ENCODE assay signal across 24 cellular contexts in the genomic region with DNA sequence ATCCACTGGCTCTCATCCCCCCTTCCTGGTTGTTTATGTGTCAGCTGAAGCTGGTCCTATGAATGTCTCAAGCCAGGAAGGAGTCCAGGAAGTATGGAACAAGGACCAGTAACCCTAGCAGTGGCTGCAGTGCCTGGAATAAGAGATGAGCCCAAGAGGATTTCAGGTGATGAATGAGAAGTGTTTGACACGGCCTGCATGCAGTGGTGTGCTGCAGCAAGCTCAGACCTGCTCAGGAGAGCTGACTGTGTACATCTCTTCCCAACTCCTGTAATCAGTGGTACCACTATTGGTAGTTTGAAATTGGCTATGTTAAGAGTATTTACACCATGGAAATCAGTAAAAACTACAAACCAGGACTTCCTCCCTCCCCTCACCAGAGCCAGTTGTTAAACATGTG.
A peak's percentile ranks its signal among the peaks of the same experiment; 100 is the strongest.
DNase-seq lines count a peak whose midpoint lies in the region; ATAC-seq and TF ChIP-seq lines count a peak whose summit lies in the region.
"Had no signal": no experiment of that assay in that cellular context is flagged by ENCODE, and none has a peak within 500 bp of the region (broad histone marks: within the 10 kb centered on the region; RNA-seq: fewer than 3 reads in every experiment).

No MANE protein-coding gene starts in this region.

- dilution Hi-C loops in mammary epithelial cell (cut with HindIII; ENCODE audit: low sequenced_read_pairs) = no loop called here

- CTCF ChIA-PET in mammary epithelial cell (lab: Charles Lee; ENCODE audit: low non-redundant PET) (no interaction called here), MCF 10A (lab: Yijun Ruan, JAX) (no interaction called here)

- H3K27ac Mint-ChIP-seq in MCF 10A (ENCODE audit: low read depth, unreplicated experiment) = no peak overlapping the region
- H3K27ac Mint-ChIP-seq: CD14-positive monocyte; CD4-positive, alpha-beta T cell; CD8-positive, alpha-beta memory T cell; HFFc6 had no signal

- no peaks in the 10 kb centered on the region for H3K9me3 Mint-ChIP-seq in MCF 10A (ENCODE audit: unreplicated experiment)
- H3K9me3 Mint-ChIP-seq: CD4-positive, alpha-beta T cell; HFFc6 had no signal

- no TSS peak for BruUV-seq in mammary epithelial cell (replicated peaks; lab: Mats Ljungman, UMichigan)
- BruUV-seq in MCF 10A (replicated peaks; lab: Mats Ljungman, UMichigan) = no TSS peak

- H3K9ac ChIP-seq in mammary epithelial cell (ENCODE audit: insufficient read depth, low read length) = no peak overlapping the region
- H3K9ac ChIP-seq: BLaER1 treated with 17β-estradiol and CSF1 and Interleukin-3, amounts not matched to agents 10 nM and 100 nM; GM23248 had no signal

- no peaks in the 10 kb centered on the region for H3K36me3 Mint-ChIP-seq in MCF 10A (ENCODE audit: insufficient read depth, unreplicated experiment)
- H3K36me3 Mint-ChIP-seq: CD14-positive monocyte; CD8-positive, alpha-beta memory T cell had no signal

- DNase-seq in mammary epithelial cell (peak; percentile 36), MCF 10A (ENCODE audit: unreplicated experiment) (no peak), RWPE2 (ENCODE audit: low spot score) (no peak), epithelial cell of esophagus (ENCODE audit: low read depth) (peak; percentile 73), NCI-H748 treated with DMSO at 0.1 percent for 48 hours (lab: John Stamatoyannopoulos, UW) (no peak), SIG-M5 (lab: John Stamatoyannopoulos, UW) (no peak)
- DNase-seq: 8988T; ACHN; AML-193; BE2C; CD4-positive, alpha-beta T cell; CD8-positive, alpha-beta memory T cell; DMS 273 treated with DMSO at 0.1 percent for 48 hours; DMS79; EL; GDM1; GM23248; HFFc6 had no signal

- H3K79me2 ChIP-seq in mammary epithelial cell (ENCODE audit: insufficient read depth, low read length) = no peaks in the 10 kb centered on the region

- H3K27ac ChIP-seq in mammary epithelial cell (ENCODE audit: insufficient read depth, low read depth, low read length) (no peak overlapping the region), RWPE2 (ENCODE audit: poor library complexity, severe bottlenecking) (no peak overlapping the region)
- H3K27ac ChIP-seq: A549; BLaER1 treated with 17β-estradiol and CSF1 and Interleukin-3, amounts not matched to agents 10 nM and 100 nM; GM23248 had no signal

- peaks cover 7% of the 10 kb centered on the region for H3K4me1 ChIP-seq in mammary epithelial cell (ENCODE audit: insufficient read depth, low read length)
- no peaks in the 10 kb centered on the region for H3K4me1 ChIP-seq in RWPE2 (ENCODE audit: insufficient read depth, poor library complexity, severe bottlenecking)
- H3K4me1 ChIP-seq: A549, BE2C, HAP-1 had no signal

- intact Hi-C loops in mammary epithelial cell (cut with micrococcal nuclease) = no loop called here
- intact Hi-C loops in MCF 10A (cut with micrococcal nuclease) = no loop called here

- peak overlapping the region; percentile 48 for H2AFZ ChIP-seq in mammary epithelial cell (ENCODE audit: low read depth, low read length)
- H2AFZ ChIP-seq: GM23248 had no signal

- in situ Hi-C loops in mammary epithelial cell (cut with MboI; ENCODE audit: low sequenced_read_pairs in 2 of 2) = no loop called here

- TF ChIP-seq CTCF in mammary epithelial cell (conservative IDR thresholded peaks at IDR 0.05 in 1 of 2, IDR thresholded peaks at IDR 0.05 in 1 of 2; ENCODE audit: extremely low read depth in 1 of 2, insufficient read depth in 1 of 2, low read depth in 1 of 2, low read length in 2 of 2) = no peak
- no peak for TF ChIP-seq CTCF in MCF 10A (IDR thresholded peaks at IDR 0.05; ENCODE audit: unreplicated experiment)
- TF ChIP-seq CTCF in RWPE2 (IDR thresholded peaks at IDR 0.05; ENCODE audit: poor library complexity, severe bottlenecking) = no peak
- TF ChIP-seq CTCF in epithelial cell of esophagus (IDR thresholded peaks at IDR 0.05; ENCODE audit: insufficient read depth, low read depth, low read length, missing control alignments) = no peak

- no peaks in the 10 kb centered on the region for H4K20me1 ChIP-seq in mammary epithelial cell (ENCODE audit: insufficient read depth, low read length)
- H4K20me1 ChIP-seq: BLaER1 treated with 17β-estradiol and CSF1 and Interleukin-3, amounts not matched to agents 10 nM and 100 nM had no signal

- no peak overlapping the region for H3K4me2 ChIP-seq in mammary epithelial cell (ENCODE audit: insufficient read depth, low read depth, low read length)
- H3K4me2 ChIP-seq: A549; BLaER1 treated with 17β-estradiol and CSF1 and Interleukin-3, amounts not matched to agents 10 nM and 100 nM had no signal

- 17% methylated on average over 1 of the region's 1 CpG for WGBS in mammary epithelial cell (ENCODE audit: low coverage, missing lambda C conversion rate)

- H3K36me3 ChIP-seq in mammary epithelial cell (ENCODE audit: insufficient read depth, low read length) = no peaks in the 10 kb centered on the region
- no peaks in the 10 kb centered on the region for H3K36me3 ChIP-seq in RWPE2 (ENCODE audit: low read depth)
- H3K36me3 ChIP-seq: BE2C; BLaER1 treated with 17β-estradiol and CSF1 and Interleukin-3, amounts not matched to agents 10 nM and 100 nM; HAP-1 had no signal

- H3K9me3 ChIP-seq in mammary epithelial cell (replicated peaks; ENCODE audit: insufficient read depth, low read length) (no peaks in the 10 kb centered on the region), RWPE2 (ENCODE audit: severe bottlenecking) (no peaks in the 10 kb centered on the region)
- H3K9me3 ChIP-seq: A549; BE2C; BLaER1 treated with 17β-estradiol and CSF1 and Interleukin-3, amounts not matched to agents 10 nM and 100 nM; HAP-1 had no signal

- POLR2A ChIA-PET in MCF 10A (lab: Yijun Ruan, JAX) = no interaction called here

- H3K4me1 Mint-ChIP-seq in MCF 10A (ENCODE audit: insufficient read depth, unreplicated experiment) = no peaks in the 10 kb centered on the region
- H3K4me1 Mint-ChIP-seq: CD14-positive monocyte; CD8-positive, alpha-beta memory T cell had no signal

- no peak overlapping the region for H3K4me3 Mint-ChIP-seq in MCF 10A (ENCODE audit: unreplicated experiment)
- H3K4me3 Mint-ChIP-seq: CD14-positive monocyte; CD4-positive, alpha-beta T cell; CD8-positive, alpha-beta memory T cell; HFFc6 had no signal

- H3K4me3 ChIP-seq in mammary epithelial cell (replicated peaks in 1 of 3; ENCODE audit: insufficient read depth in 1 of 3, low read depth in 2 of 3, low read length in 3 of 3) (no peak overlapping the region), RWPE2 (ENCODE audit: severe bottlenecking) (no peak overlapping the region), epithelial cell of esophagus (ENCODE audit: low read length) (no peak overlapping the region)
- H3K4me3 ChIP-seq: A549; BLaER1 treated with 17β-estradiol and CSF1 and Interleukin-3, amounts not matched to agents 10 nM and 100 nM; GM12878; GM23248; HAP-1 had no signal

- H3K27me3 Mint-ChIP-seq in MCF 10A (ENCODE audit: insufficient read depth, unreplicated experiment) = no peaks in the 10 kb centered on the region
- H3K27me3 Mint-ChIP-seq: CD4-positive, alpha-beta T cell; CD8-positive, alpha-beta memory T cell had no signal

- ATAC-seq in RWPE2 (ENCODE audit: low read depth) (0 out of 3 replicates have a peak, but pooled peaks have one; percentile 52), HG03280 (IDR thresholded peaks at IDR 0.05; ENCODE audit: unreplicated experiment) (no peak)
- ATAC-seq: A549, GM12878 had no signal

- H3K27me3 ChIP-seq in mammary epithelial cell (ENCODE audit: insufficient read depth, low read length) = no peaks in the 10 kb centered on the region
- H3K27me3 ChIP-seq in RWPE2 (ENCODE audit: insufficient read depth, poor library complexity, severe bottlenecking) = no peaks in the 10 kb centered on the region
- H3K27me3 ChIP-seq: BLaER1 treated with 17β-estradiol and CSF1 and Interleukin-3, amounts not matched to agents 10 nM and 100 nM had no signal

Comparison
In these comparisons a context has a peak if more than half of its experiments do, and no peak if none do; other contexts are left out.
1. DNase-seq: peak in mammary epithelial cell (single experiment) and epithelial cell of esophagus (single experiment); none in MCF 10A (single experiment), RWPE2 (single experiment), NCI-H748 treated with DMSO at 0.1 percent for 48 hours (single experiment) and SIG-M5 (single experiment).